ENCODE assay signal across 11 cellular contexts in the genomic region with DNA sequence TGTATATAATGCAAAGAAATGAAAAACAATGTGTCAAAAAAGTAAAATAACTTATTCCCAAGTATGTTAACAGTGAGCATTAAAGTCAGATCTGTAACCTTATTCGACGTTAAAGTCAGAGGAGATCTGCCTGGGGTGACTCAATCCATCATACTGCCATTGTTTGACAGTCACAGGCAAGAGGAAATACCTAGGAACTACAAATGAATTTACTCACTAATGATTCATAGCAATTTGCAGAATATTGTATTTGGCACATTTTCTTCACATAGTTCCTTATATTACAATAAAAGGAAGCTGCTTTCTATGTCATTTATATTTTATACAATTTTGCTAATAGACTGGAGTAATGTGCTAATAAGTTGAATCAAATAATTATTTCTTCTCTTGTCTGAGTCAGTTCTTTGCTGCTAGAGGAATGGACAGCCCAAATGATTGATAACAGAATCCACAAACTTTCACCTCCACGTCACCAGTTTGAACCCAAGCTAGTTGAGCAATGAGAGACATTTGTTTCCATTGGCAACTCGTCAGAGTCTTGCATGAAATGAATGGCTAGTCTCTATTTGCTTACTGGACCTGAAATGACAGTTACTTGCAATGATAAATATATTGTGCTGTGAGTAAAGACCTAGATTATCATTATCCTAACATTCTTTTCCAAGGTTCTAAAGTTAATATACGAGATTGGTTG.
DNase-seq lines count a peak whose midpoint lies in the region; ATAC-seq and TF ChIP-seq lines count a peak whose summit lies in the region.
"Had no signal": no experiment of that assay in that cellular context is flagged by ENCODE, and none has a peak within 500 bp of the region (broad histone marks: within the 10 kb centered on the region; RNA-seq: fewer than 3 reads in every experiment).

No MANE protein-coding gene starts in this region.

- H4K20me1 ChIP-seq in MM.1S (ENCODE audit: insufficient read depth, low read length) = no peaks in the 10 kb centered on the region

- H3K4me1 ChIP-seq in MM.1S (ENCODE audit: low read length) = no peaks in the 10 kb centered on the region

- no peak for TF ChIP-seq CTCF in MM.1S (IDR thresholded peaks at IDR 0.05; ENCODE audit: low read length)

- H3K79me2 ChIP-seq in MM.1S (ENCODE audit: low read length) = no peaks in the 10 kb centered on the region

- H3F3A ChIP-seq in MM.1S (ENCODE audit: insufficient read depth, low read length) = no peaks in the 10 kb centered on the region

- ATAC-seq in SK-N-SH treated with all-trans-retinoic acid at 6 μM for 48 hours (no peak), GM18517 (IDR thresholded peaks at IDR 0.05; ENCODE audit: unreplicated experiment) (no peak), HG03469 (IDR thresholded peaks at IDR 0.05; ENCODE audit: unreplicated experiment) (no peak), HG03159 (IDR thresholded peaks at IDR 0.05; ENCODE audit: unreplicated experiment) (no peak)
- ATAC-seq: left cardiac atrium; naive thymus-derived CD4-positive, alpha-beta T cell had no signal

- no peak overlapping the region for H3K27ac ChIP-seq in MM.1S (ENCODE audit: low read length)

- no peaks in the 10 kb centered on the region for H3K27me3 ChIP-seq in MM.1S (replicated peaks; ENCODE audit: insufficient read depth, low read length)

- no peaks in the 10 kb centered on the region for H3K9me3 ChIP-seq in MM.1S (replicated peaks; ENCODE audit: insufficient read depth, low read length)

- no peaks in the 10 kb centered on the region for H3K9me2 ChIP-seq in MM.1S (replicated peaks; ENCODE audit: insufficient read depth, low read length)

- no peak overlapping the region for H3K4me3 ChIP-seq in MM.1S (ENCODE audit: low read length)

- no peak overlapping the region for H2AFZ ChIP-seq in MM.1S (ENCODE audit: low read length)

- no peak overlapping the region for H3K9ac ChIP-seq in MM.1S (ENCODE audit: low read length)

- H3K36me3 ChIP-seq in MM.1S (replicated peaks; ENCODE audit: insufficient read depth, low read length) = no peaks in the 10 kb centered on the region

- no peak overlapping the region for H3K4me2 ChIP-seq in MM.1S (ENCODE audit: low read depth, low read length)

- DNase-seq in HCEC 1CT (peak; percentile 87), fibroblast of gingiva (ENCODE audit: low read depth) (peak; percentile 57), retina (peak; percentile 2), MM.1S (no peak)
- DNase-seq: CD4-positive, alpha-beta memory T cell; left cardiac atrium; naive thymus-derived CD4-positive, alpha-beta T cell had no signal

TF ChIP-seq in SK-N-SH treated with all-trans-retinoic acid at 6 μM for 48 hours, 23 proteins besides CTCF, POLR2A, EP300 and RAD21:
- TF ChIP-seq GLIS3 (CRISPR knock-in tag; IDR thresholded peaks at IDR 0.05) (peak; percentile 47; the same call in 1 of the 2 replicates), ZFP30 (CRISPR knock-in tag; IDR thresholded peaks at IDR 0.05) (no peak), CSDC2 (CRISPR knock-in tag; IDR thresholded peaks at IDR 0.05) (no peak), ISL1 (CRISPR knock-in tag; IDR thresholded peaks at IDR 0.05) (peak; percentile 39), ZFP3 (CRISPR knock-in tag; IDR thresholded peaks at IDR 0.05) (peak; percentile 97)
